ENCODE assay signal across 14 cellular contexts in the genomic region with DNA sequence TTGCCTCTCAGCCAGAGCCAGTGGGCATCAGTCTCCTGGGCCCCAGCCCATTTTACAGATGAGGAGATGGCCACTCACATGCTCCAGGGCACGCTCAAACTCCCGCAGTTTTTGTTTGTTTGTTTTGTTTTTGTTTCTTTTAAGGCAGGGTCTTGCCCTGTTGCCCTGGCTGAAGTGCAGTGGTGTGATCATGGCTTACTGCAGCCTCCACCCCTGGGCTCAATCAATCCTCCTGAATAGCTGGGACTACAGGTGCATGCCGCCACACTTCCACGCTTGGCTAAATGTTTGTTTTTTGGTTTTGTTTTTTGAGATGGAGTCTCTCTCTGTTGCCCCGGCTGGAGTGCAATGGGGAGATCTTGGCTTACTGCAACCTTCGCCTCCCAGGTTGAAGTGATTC.
"Had no signal": no experiment of that assay in that cellular context is flagged by ENCODE, and none has a peak within 500 bp of the region (broad histone marks: within the 10 kb centered on the region; RNA-seq: fewer than 3 reads in every experiment).

No MANE protein-coding gene starts in this region.

- H3K9ac ChIP-seq: parathyroid adenoma had no signal

- H3K4me3 ChIP-seq: colonic mucosa, gastroesophageal sphincter, lung, tibial artery, vagina had no signal

- H3K9me3 ChIP-seq: colonic mucosa, gastroesophageal sphincter, tibial artery, vagina had no signal

- H3K27ac Mint-ChIP-seq: activated naive CD4-positive, alpha-beta T cell treated with anti-CD3 and anti-CD28 coated beads, Interleukin-2, amount 50 U/mL, for 24 hours had no signal

- H3K4me1 ChIP-seq: colonic mucosa, parathyroid adenoma had no signal

- DNase-seq: activated CD4-positive, CD25-positive, alpha-beta regulatory T cell; activated effector memory CD4-positive, alpha-beta T cell treated with Interleukin-2 at 50 U/mL for 16 hours; activated T-cell treated with anti-CD3 and anti-CD28 coated beads, Interleukin-2, amount 50 U/mL, for 4 hours; caudate nucleus; colonic mucosa; stimulated activated CD4-positive, alpha-beta T cell treated with anti-CD3 and anti-CD28 coated beads, Interleukin-15, amount 100 ng/mL, for 24 hours; stimulated activated CD4-positive, alpha-beta T cell treated with anti-CD3 and anti-CD28 coated beads, Interleukin-4, amount 100 ng/mL, for 1 hour; stimulated activated naive CD4-positive, alpha-beta T cell; tibial artery had no signal

- H3K27ac ChIP-seq: colonic mucosa, gastroesophageal sphincter, parathyroid adenoma, tibial artery, vagina had no signal

- H3K27me3 Mint-ChIP-seq: activated naive CD4-positive, alpha-beta T cell treated with anti-CD3 and anti-CD28 coated beads, Interleukin-2, amount 50 U/mL, for 24 hours had no signal

- H3K4me3 Mint-ChIP-seq: activated naive CD4-positive, alpha-beta T cell treated with anti-CD3 and anti-CD28 coated beads, Interleukin-2, amount 50 U/mL, for 24 hours; activated T-cell treated with anti-CD3 and anti-CD28 coated beads, Interleukin-2, amount 50 U/mL, for 4 hours had no signal

- H3K9me3 Mint-ChIP-seq: activated naive CD4-positive, alpha-beta T cell treated with anti-CD3 and anti-CD28 coated beads, Interleukin-2, amount 50 U/mL, for 24 hours; activated T-cell treated with anti-CD3 and anti-CD28 coated beads, Interleukin-2, amount 50 U/mL, for 4 hours had no signal

- H2AFZ ChIP-seq: parathyroid adenoma had no signal

- H3K27me3 ChIP-seq: colonic mucosa, tibial artery, vagina had no signal
